Comparison of ENCODE assay signal across 12 cellular contexts in genomic region chr7:92790987-92791386, GRCh38. TPM values are rescaled to one million over a fixed set of nuclear protein-coding genes. Genes with fewer than 3 reads are reported as not detected.
DNase-seq lines count a peak whose midpoint lies in the region; ATAC-seq and TF ChIP-seq lines count a peak whose summit lies in the region.
"Had no signal": no experiment of that assay in that cellular context is flagged by ENCODE, and none has a peak within 500 bp of the region (broad histone marks: within the 10 kb centered on the region; RNA-seq: fewer than 3 reads in every experiment).

No MANE protein-coding gene starts in this region.

- TF ChIP-seq CTCF in left ventricle myocardium inferior (IDR thresholded peaks at IDR 0.05; ENCODE audit: borderline replicate concordance): no peak
- TF ChIP-seq CTCF in upper lobe of right lung (IDR thresholded peaks at IDR 0.05): no peak

- H3K36me3 ChIP-seq in left ventricle myocardium inferior: peaks cover 5% of the 10 kb centered on the region
- no peaks in the 10 kb centered on the region for H3K36me3 ChIP-seq in upper lobe of right lung

- H3K4me3 ChIP-seq in left ventricle myocardium inferior (no peak overlapping the region), upper lobe of right lung (no peak overlapping the region)
- H3K4me3 ChIP-seq: PC-9 had no signal

- peak overlapping the region; percentile 23 for H3K27ac ChIP-seq in left ventricle myocardium inferior (replicated peaks)
- H3K27ac ChIP-seq in upper lobe of right lung: no peak overlapping the region
- H3K27ac ChIP-seq: PC-9 had no signal

- intact Hi-C loops in Right ventricle myocardium inferior (cut with DNase I) (no loop called here), cardiac septum (cut with DNase I) (no loop called here), left ventricle myocardium inferior (cut with micrococcal nuclease) (no loop called here), upper lobe of right lung (cut with DNase I) (no loop called here)

- CTCF ChIA-PET in HEK293T (lab: Yijun Ruan, JAX): no interaction called here

- DNase-seq in Right ventricle myocardium inferior (ENCODE audit: missing footprints) (no peak), cardiac septum (ENCODE audit: low spot score) (no peak), amniotic stem cell (lab: John Stamatoyannopoulos, UW) (peak; percentile 48), left ventricle myocardium inferior (no peak), upper lobe of right lung (no peak), HEK293T (ENCODE audit: extremely low spot score) (no peak)
- DNase-seq: activated T-cell treated with anti-CD3 and anti-CD28 coated beads, Interleukin-2, amount 50 U/mL, for 4 hours; central memory CD4-positive, alpha-beta T cell; substantia nigra had no signal

- peaks cover 64% of the 10 kb centered on the region for H3K4me1 ChIP-seq in left ventricle myocardium inferior
- H3K4me1 ChIP-seq in upper lobe of right lung: peaks cover 9% of the 10 kb centered on the region

- H3K27me3 ChIP-seq in left ventricle myocardium inferior (ENCODE audit: low read depth) (no peaks in the 10 kb centered on the region), upper lobe of right lung (no peaks in the 10 kb centered on the region)

- ATAC-seq in Right ventricle myocardium inferior (peak; percentile 20), upper lobe of right lung (peak; percentile 45), HG03457 (IDR thresholded peaks at IDR 0.05; ENCODE audit: unreplicated experiment) (no peak), GM19455 (IDR thresholded peaks at IDR 0.05; ENCODE audit: unreplicated experiment) (no peak)
- ATAC-seq: activated T-cell treated with anti-CD3 and anti-CD28 coated beads, Interleukin-2, amount 50 U/mL, for 4 hours had no signal

- POLR2A ChIA-PET in HEK293T (lab: Yijun Ruan, JAX): no interaction called here

- H3K9me3 ChIP-seq in left ventricle myocardium inferior (replicated peaks): peaks cover 18% of the 10 kb centered on the region
- H3K9me3 ChIP-seq in upper lobe of right lung: peaks cover 8% of the 10 kb centered on the region

TF ChIP-seq in HEK293T, 16 proteins besides CTCF, POLR2A, EP300 and RAD21:
- no peak for TF ChIP-seq L3MBTL2 (conservative IDR thresholded peaks at IDR 0.05)
- no peak for TF ChIP-seq CTBP1 (IDR thresholded peaks at IDR 0.05; ENCODE audit: borderline replicate concordance)
- no peak for TF ChIP-seq LEF1 (IDR thresholded peaks at IDR 0.05; ENCODE audit: borderline replicate concordance)
- TF ChIP-seq, protein P1, sequence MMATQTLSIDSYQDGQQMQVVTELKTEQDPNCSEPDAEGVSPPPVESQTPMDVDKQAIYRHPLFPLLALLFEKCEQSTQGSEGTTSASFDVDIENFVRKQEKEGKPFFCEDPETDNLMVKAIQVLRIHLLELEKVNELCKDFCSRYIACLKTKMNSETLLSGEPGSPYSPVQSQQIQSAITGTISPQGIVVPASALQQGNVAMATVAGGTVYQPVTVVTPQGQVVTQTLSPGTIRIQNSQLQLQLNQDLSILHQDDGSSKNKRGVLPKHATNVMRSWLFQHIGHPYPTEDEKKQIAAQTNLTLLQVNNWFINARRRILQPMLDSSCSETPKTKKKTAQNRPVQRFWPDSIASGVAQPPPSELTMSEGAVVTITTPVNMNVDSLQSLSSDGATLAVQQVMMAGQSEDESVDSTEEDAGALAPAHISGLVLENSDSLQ (IDR thresholded peaks at IDR 0.05): no peak
- TF ChIP-seq FOXM1 (IDR thresholded peaks at IDR 0.05; ENCODE audit: borderline replicate concordance): no peak
- TF ChIP-seq SUZ12 (IDR thresholded peaks at IDR 0.05): no peak
- TF ChIP-seq FOXK2 (IDR thresholded peaks at IDR 0.05): no peak
- no peak for TF ChIP-seq ARNT (IDR thresholded peaks at IDR 0.05)
- TF ChIP-seq ZNF384 (IDR thresholded peaks at IDR 0.05): no peak
- no peak for TF ChIP-seq ELF4 (IDR thresholded peaks at IDR 0.05)
- TF ChIP-seq HDGF (IDR thresholded peaks at IDR 0.05; ENCODE audit: borderline replicate concordance): no peak
- TF ChIP-seq BHLHE40 (IDR thresholded peaks at IDR 0.05; ENCODE audit: borderline replicate concordance): no peak
- no peak for TF ChIP-seq FOXA1 (IDR thresholded peaks at IDR 0.05)
- TF ChIP-seq TARDBP (IDR thresholded peaks at IDR 0.05): no peak
- no peak for TF ChIP-seq SP1 (IDR thresholded peaks at IDR 0.05)
- no peak for TF ChIP-seq NFRKB (IDR thresholded peaks at IDR 0.05)
TF ChIP-seq in HEK293T: peak in this region for 0.

RNA-seq across cellular contexts. Expression of gene CDK6, which starts 45.4 kb away (rescaled TPM):
- total RNA-seq in Right ventricle myocardium inferior: 23.6 TPM
- total RNA-seq in cardiac septum: 12.4 TPM
- 16.5 TPM for total RNA-seq in left ventricle myocardium inferior
- total RNA-seq in upper lobe of right lung: 22.4 TPM

Comparison
In these comparisons a context has a peak if more than half of its experiments do, and no peak if none do; other contexts are left out.
1. ATAC-seq: peak in Right ventricle myocardium inferior (single experiment) and upper lobe of right lung (single experiment); none in HG03457 (single experiment) and GM19455 (single experiment).